1 cellular context compared by ENCODE assay signal in the genomic region with DNA sequence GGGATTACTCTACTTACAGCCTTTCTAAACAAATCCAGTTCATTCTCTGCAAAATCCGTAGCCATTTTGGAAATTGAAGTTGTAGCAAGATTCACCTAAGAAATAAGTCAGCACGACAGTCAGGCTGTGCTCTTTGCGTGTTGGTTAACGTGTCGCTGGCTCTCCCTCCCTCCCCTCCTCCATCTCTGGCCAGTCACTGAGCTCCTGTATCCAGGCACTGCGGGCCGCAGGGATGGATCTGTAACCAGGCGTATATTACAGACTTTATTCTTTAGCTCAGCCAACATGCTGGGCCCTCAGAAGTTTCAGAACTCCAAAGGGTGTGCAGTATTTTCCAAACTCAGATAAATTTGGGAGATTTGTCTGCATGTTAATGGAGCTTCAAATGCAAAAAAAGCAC.
TF ChIP-seq lines count a peak whose summit lies in the region.

No MANE protein-coding gene starts in this region.

TF ChIP-seq in HepG2, 621 proteins besides CTCF, POLR2A, EP300 and RAD21:
- TF ChIP-seq GABPA (IDR thresholded peaks at IDR 0.05; ENCODE audit: low read depth, low read length) (no peak), GABPA (CRISPR knock-in tag; IDR thresholded peaks at IDR 0.05; ENCODE audit: low read depth) (no peak), HDAC6 (IDR thresholded peaks at IDR 0.05; ENCODE audit: low read depth, low read length) (no peak), FOXK1 (CRISPR knock-in tag; IDR thresholded peaks at IDR 0.05; ENCODE audit: borderline replicate concordance, low read depth) (no peak), AKAP8 (CRISPR knock-in tag; IDR thresholded peaks at IDR 0.05) (no peak), SPEN (CRISPR knock-in tag; IDR thresholded peaks at IDR 0.05; ENCODE audit: low read depth) (no peak), EZH2 (conservative IDR thresholded peaks at IDR 0.05; ENCODE audit: low read depth, low read length) (no peak), GTF3A (CRISPR knock-in tag; conservative IDR thresholded peaks at IDR 0.05) (no peak), ZFP37 (CRISPR knock-in tag; IDR thresholded peaks at IDR 0.05; ENCODE audit: borderline replicate concordance) (no peak), RELA (CRISPR knock-in tag; IDR thresholded peaks at IDR 0.05) (no peak), TARDBP (CRISPR knock-in tag; IDR thresholded peaks at IDR 0.05) (no peak)
